ENCODE assay signal across 1 cellular context in genomic region chr5:148951612-148952011, GRCh38.
A peak's percentile ranks its signal among the peaks of the same experiment; 100 is the strongest.
TF ChIP-seq lines count a peak whose summit lies in the region.

No MANE protein-coding gene starts in this region.

TF ChIP-seq in H1, 55 proteins besides CTCF, POLR2A, EP300 and RAD21:
- TF ChIP-seq JUN (IDR thresholded peaks at IDR 0.05; ENCODE audit: low read depth, low read length) (no peak), CBX8 (IDR thresholded peaks at IDR 0.05; ENCODE audit: borderline replicate concordance, low read depth, low read length) (no peak), NRF1 (IDR thresholded peaks at IDR 0.05; ENCODE audit: low read depth, low read length) (no peak), KDM5A (IDR thresholded peaks at IDR 0.05; ENCODE audit: low read length) (no peak), FOSL1 (IDR thresholded peaks at IDR 0.05; ENCODE audit: insufficient read depth, low read depth, low read length) (no peak), RFX5 (IDR thresholded peaks at IDR 0.05; ENCODE audit: borderline replicate concordance, low read depth, low read length) (no peak), CTBP2 (IDR thresholded peaks at IDR 0.05; ENCODE audit: borderline replicate concordance, insufficient read depth, insufficient read length, low read length) (no peak), CHD2 (IDR thresholded peaks at IDR 0.05; ENCODE audit: low read length) (no peak), BCL11A (IDR thresholded peaks at IDR 0.05; ENCODE audit: low read depth in 2 of 2, low read length in 2 of 2) (no peak), USF2 (IDR thresholded peaks at IDR 0.05; ENCODE audit: low read length) (no peak), ATF2 (IDR thresholded peaks at IDR 0.05; ENCODE audit: low read length) (no peak), CHD7 (IDR thresholded peaks at IDR 0.05; ENCODE audit: insufficient replicate concordance, low read length) (no peak), TAF7 (optimal IDR thresholded peaks at IDR 0.05; ENCODE audit: borderline replicate concordance, low read depth, low read length) (no peak), GABPA (IDR thresholded peaks at IDR 0.05; ENCODE audit: borderline replicate concordance, insufficient read depth, low read length) (no peak), TEAD4 (IDR thresholded peaks at IDR 0.05; ENCODE audit: low read depth, low read length) (peak; percentile 82), CREB1 (IDR thresholded peaks at IDR 0.05) (no peak), KDM1A (IDR thresholded peaks at IDR 0.05; ENCODE audit: borderline replicate concordance, low read length) (no peak), HDAC6 (IDR thresholded peaks at IDR 0.05; ENCODE audit: low read depth, low read length) (no peak), SP1 (IDR thresholded peaks at IDR 0.05; ENCODE audit: low read depth, low read length) (no peak), TBP (IDR thresholded peaks at IDR 0.05; ENCODE audit: low read depth, low read length) (no peak), TCF12 (IDR thresholded peaks at IDR 0.05; ENCODE audit: low read depth, low read length) (no peak), SIX5 (IDR thresholded peaks at IDR 0.05; ENCODE audit: low read depth, low read length) (no peak), CBX5 (IDR thresholded peaks at IDR 0.05; ENCODE audit: low read depth, low read length) (no peak), MAX (IDR thresholded peaks at IDR 0.05) (0 out of 2 replicates have a peak, but pooled peaks have one; percentile 39), TAF1 (IDR thresholded peaks at IDR 0.05; ENCODE audit: low read depth, low read length) (no peak), E2F6 (IDR thresholded peaks at IDR 0.05) (peak; percentile 56; the same call in 1 of the 2 replicates), HDAC2 (IDR thresholded peaks at IDR 0.05; ENCODE audit: borderline replicate concordance in 1 of 2, low read depth in 2 of 2, low read length in 2 of 2) (no peak), SRF (IDR thresholded peaks at IDR 0.05; ENCODE audit: low read depth, low read length) (no peak), ZNF274 (IDR thresholded peaks at IDR 0.05; ENCODE audit: borderline replicate concordance, extremely low read depth, low read length) (no peak), CEBPB (IDR thresholded peaks at IDR 0.05; ENCODE audit: low read depth, low read length) (no peak), RXRA (IDR thresholded peaks at IDR 0.05; ENCODE audit: insufficient read depth, low read depth, low read length) (no peak), POU5F1 (IDR thresholded peaks at IDR 0.05; ENCODE audit: low read depth, low read length) (0 out of 2 replicates have a peak, but pooled peaks have one; percentile 45), CHD1 (IDR thresholded peaks at IDR 0.05; ENCODE audit: low read depth, low read length) (no peak)
